ENCODE assay signal across 6 cellular contexts in the genomic region with DNA sequence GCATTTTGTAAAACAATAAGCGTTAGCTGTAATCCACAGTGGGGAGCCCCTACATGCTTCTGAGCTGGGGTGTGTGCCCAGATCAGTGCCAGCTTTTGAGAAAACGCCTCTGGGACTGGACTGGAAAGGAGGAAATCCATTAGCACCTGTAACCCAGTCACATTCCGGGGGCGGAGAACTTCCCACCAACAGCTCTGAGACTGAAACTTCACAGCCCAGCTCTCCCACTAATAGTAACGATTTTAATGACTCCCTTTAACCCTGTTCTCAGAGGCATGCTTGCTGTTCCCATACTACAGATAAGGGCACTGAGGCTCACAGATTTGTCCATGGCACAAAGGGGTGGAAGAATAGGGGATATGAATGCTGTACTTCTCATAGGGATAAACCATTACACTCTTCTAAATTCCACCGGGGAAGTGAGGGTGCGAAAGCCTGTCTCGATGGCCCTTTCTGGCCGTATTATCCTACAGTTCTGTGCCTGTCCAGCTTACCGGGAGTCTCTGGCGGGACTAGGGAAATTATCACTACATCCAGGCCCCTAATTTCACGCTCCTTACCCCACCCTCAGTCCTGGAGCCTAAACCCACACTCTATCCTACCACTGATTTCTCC. TPM values are rescaled to one million over a fixed set of nuclear protein-coding genes. Genes with fewer than 3 reads are reported as not detected.
DNase-seq lines count a peak whose midpoint lies in the region; ATAC-seq lines count a peak whose summit lies in the region.

No MANE protein-coding gene starts in this region.

- peak; percentile 22 for DNase-seq in EL
- DNase-seq in T-cell: no peak
- no peak for DNase-seq in middle frontal gyrus (ENCODE audit: extremely low spot score, low spot score)

- no peaks in the 10 kb centered on the region for H3K9me3 Mint-ChIP-seq in T-cell

- H3K4me1 ChIP-seq in iPS-20b (ENCODE audit: insufficient read depth, low read length): peaks cover 6% of the 10 kb centered on the region
- no peaks in the 10 kb centered on the region for H3K4me1 ChIP-seq in urinary bladder (ENCODE audit: insufficient read depth)

- POLR2A ChIA-PET in T-cell (lab: Charles Lee): no interaction called here

- peak overlapping the region; percentile 82 to 95 (median 92) for H3K4me3 Mint-ChIP-seq in T-cell

- no peaks in the 10 kb centered on the region for H3K27me3 Mint-ChIP-seq in T-cell

- ATAC-seq in T-cell (replicated peaks in 1 of 4): no peak
- no peak for ATAC-seq in GM18867 (IDR thresholded peaks at IDR 0.05; ENCODE audit: unreplicated experiment)

- H3K4me3 ChIP-seq in iPS-20b (ENCODE audit: low read length) (peak overlapping the region; percentile 94), urinary bladder (ENCODE audit: low read depth, low read length) (peak overlapping the region; percentile 81)

- H3K27ac ChIP-seq in iPS-20b (ENCODE audit: low read length) (peak overlapping the region; percentile 16), urinary bladder (ENCODE audit: low read depth) (no peak overlapping the region)

- peak overlapping the region; percentile 87 for H3K9ac ChIP-seq in iPS-20b (ENCODE audit: low read depth, low read length)

- H3K27ac Mint-ChIP-seq in T-cell: peak overlapping the region; percentile 60 to 91

- H3K36me3 ChIP-seq in iPS-20b (ENCODE audit: insufficient read depth, low read depth, low read length) (no peaks in the 10 kb centered on the region), urinary bladder (ENCODE audit: insufficient read depth) (no peaks in the 10 kb centered on the region)

- CTCF ChIA-PET in T-cell (lab: Charles Lee): interaction anchor here (0.6 to 1.5 kb wide), 4 partner anchors 13 to 26 kb away, joined by 3 to 7 read pairs (median 4); no protein-coding TSS in a partner anchor

- peaks cover 36 to 39% (median 38%) of the 10 kb centered on the region in 3 donors for H3K4me1 Mint-ChIP-seq in T-cell

- no peaks in the 10 kb centered on the region for H3K36me3 Mint-ChIP-seq in T-cell

- no peaks in the 10 kb centered on the region for H3K9me3 ChIP-seq in iPS-20b (ENCODE audit: insufficient read depth, low read depth, low read length)

- WGBS in urinary bladder: 14% methylated on average over 12 of the region's 12 CpGs

- H3K27me3 ChIP-seq in iPS-20b (ENCODE audit: insufficient read depth, low read length): no peaks in the 10 kb centered on the region

RNA-seq across cellular contexts. Expression of gene FBXO46, which starts 0.8 kb away (rescaled TPM):
- total RNA-seq in T-cell (10 to 100 TPM; 27.9 to 48.3 (median 38.0) TPM), urinary bladder (4.3 TPM)
- polyA plus RNA-seq in urinary bladder: 11.0 TPM

RNA-seq across cellular contexts. Expression of gene MEIOSIN, which starts 3.4 kb away (rescaled TPM):
- total RNA-seq in T-cell (not detected), urinary bladder (not detected)
- polyA plus RNA-seq in urinary bladder: not detected

RNA-seq across cellular contexts. Expression of gene QPCTL, which starts 37.4 kb away (rescaled TPM):
- total RNA-seq in T-cell: 10 to 100 TPM in 3 of 5 donors, 1 to 10 TPM in 2; 5.4 to 13.7 (median 10.3) TPM
- total RNA-seq in urinary bladder: 2.4 TPM
- 7.0 TPM for polyA plus RNA-seq in urinary bladder

RNA-seq across cellular contexts. Expression of gene SNRPD2, which starts 38.1 kb away (rescaled TPM):
- total RNA-seq in T-cell (100 to 1,000 TPM; 375 to 450 (median 395) TPM), urinary bladder (177 TPM)
- 340 TPM for polyA plus RNA-seq in urinary bladder

RNA-seq across cellular contexts. Expression of gene SIX5, which starts 39.2 kb away (rescaled TPM):
- total RNA-seq in T-cell: 1 to 10 TPM in 3 of 5 donors, under 1 TPM in 2; 0.89 to 2.1 (median 1.3) TPM
- total RNA-seq in urinary bladder: 10.4 TPM
- 51.1 TPM for polyA plus RNA-seq in urinary bladder
